Comparison of ENCODE assay signal across 12 cellular contexts in genomic region chr6:37072526-37072925, GRCh38.
DNase-seq lines count a peak whose midpoint lies in the region; ATAC-seq and TF ChIP-seq lines count a peak whose summit lies in the region.
"Had no signal": no experiment of that assay in that cellular context is flagged by ENCODE, and none has a peak within 500 bp of the region (broad histone marks: within the 10 kb centered on the region; RNA-seq: fewer than 3 reads in every experiment).

No MANE protein-coding gene starts in this region.

- peak; percentile 37 for ATAC-seq in naive thymus-derived CD4-positive, alpha-beta T cell

- peaks cover 0 to 11% of the 10 kb centered on the region in 2 donors for H3K4me1 ChIP-seq in naive thymus-derived CD4-positive, alpha-beta T cell (ENCODE audit: control insufficient read depth in 2 of 2, insufficient read depth in 2 of 2, low read length in 2 of 2)

- no peak for TF ChIP-seq CTCF in progenitor cell of endocrine pancreas (IDR thresholded peaks at IDR 0.05; ENCODE audit: unreplicated experiment)

- no peaks in the 10 kb centered on the region for H3K36me3 ChIP-seq in naive thymus-derived CD4-positive, alpha-beta T cell (ENCODE audit: control insufficient read depth in 2 of 3, insufficient read depth in 3 of 3, low read length in 3 of 3)
- H3K36me3 ChIP-seq: brain microvascular endothelial cell, sigmoid colon had no signal

- POLR2A ChIA-PET in naive thymus-derived CD4-positive, alpha-beta T cell (lab: Charles Lee) = no interaction called here

- H3K4me3 ChIP-seq in naive thymus-derived CD4-positive, alpha-beta T cell (ENCODE audit: low read length) = no peak overlapping the region
- H3K4me3 ChIP-seq: sigmoid colon had no signal

- intact Hi-C loops in naive thymus-derived CD4-positive, alpha-beta T cell (cut with micrococcal nuclease) = no loop called here

- peaks cover 15 to 28% (median 19%) of the 10 kb centered on the region in 7 donors for H3K4me1 Mint-ChIP-seq in naive thymus-derived CD4-positive, alpha-beta T cell
- no peaks in the 10 kb centered on the region for H3K4me1 Mint-ChIP-seq in progenitor cell of endocrine pancreas (ENCODE audit: low read depth)

- H3K36me3 Mint-ChIP-seq in naive thymus-derived CD4-positive, alpha-beta T cell = no peaks in the 10 kb centered on the region
- no peaks in the 10 kb centered on the region for H3K36me3 Mint-ChIP-seq in progenitor cell of endocrine pancreas (ENCODE audit: insufficient read depth)

- no peaks in the 10 kb centered on the region for H3K9me3 ChIP-seq in naive thymus-derived CD4-positive, alpha-beta T cell (ENCODE audit: control insufficient read depth in 2 of 3, low read length in 3 of 3)
- H3K9me3 ChIP-seq: sigmoid colon had no signal

- DNase-seq in NCI-H2029 (lab: John Stamatoyannopoulos, UW) (peak; percentile 12), NCI-H2029 treated with DMSO at 0.1 percent for 48 hours (lab: John Stamatoyannopoulos, UW) (no peak), KBM-7 (peak; percentile 49), UCSD-AML1 (lab: John Stamatoyannopoulos, UW; ENCODE audit: unreplicated experiment) (peak; percentile 33), EL (no peak), progenitor cell of endocrine pancreas (ENCODE audit: low spot score, unreplicated experiment) (no peak)
- DNase-seq in naive thymus-derived CD4-positive, alpha-beta T cell = peak in 3 of 9 donors; percentile 10 to 28 (median 12)
- no peak for DNase-seq in activated CD4-positive, alpha-beta T cell treated with anti-CD3 and anti-CD28 coated beads, Interleukin-2, amount 50 U/mL, for 4 hours
- DNase-seq: activated gamma-delta T cell treated with Interleukin-2 at 50 U/mL for 16 hours, brain microvascular endothelial cell, nucleus accumbens, sigmoid colon had no signal

- H3K9me3 Mint-ChIP-seq in naive thymus-derived CD4-positive, alpha-beta T cell = peaks cover 0 to 2% (median 0%) of the 10 kb centered on the region in 11 donors
- H3K9me3 Mint-ChIP-seq in progenitor cell of endocrine pancreas (ENCODE audit: low read depth) = no peaks in the 10 kb centered on the region

- no peak overlapping the region for H3K27ac ChIP-seq in naive thymus-derived CD4-positive, alpha-beta T cell (ENCODE audit: low read depth, low read length)
- H3K27ac ChIP-seq: brain microvascular endothelial cell, sigmoid colon had no signal

- no peaks in the 10 kb centered on the region for H3K27me3 ChIP-seq in naive thymus-derived CD4-positive, alpha-beta T cell (ENCODE audit: control insufficient read depth in 2 of 2, insufficient read depth in 2 of 2, low read length in 2 of 2)
- H3K27me3 ChIP-seq: brain microvascular endothelial cell, sigmoid colon had no signal

- H3K27ac Mint-ChIP-seq in naive thymus-derived CD4-positive, alpha-beta T cell = peak overlapping the region in 5 of 9 donors; percentile 22 to 79 (median 54)
- no peak overlapping the region for H3K27ac Mint-ChIP-seq in progenitor cell of endocrine pancreas

- CTCF ChIA-PET in naive thymus-derived CD4-positive, alpha-beta T cell (lab: Charles Lee) = interaction anchor here (0.7 to 1.0 kb wide), 2 partner anchors 52 to 313 kb away, joined by 3 to 4 read pairs; no protein-coding TSS in a partner anchor

- in situ Hi-C loops in KBM-7 (cut with MboI; ENCODE audit: low pct_unique_long_range_greater_than_20kb, low sequenced_read_pairs) = no loop called here

- H3K4me3 Mint-ChIP-seq in naive thymus-derived CD4-positive, alpha-beta T cell = peak overlapping the region in 1 of 10 donors; percentile 37
- H3K4me3 Mint-ChIP-seq in progenitor cell of endocrine pancreas (ENCODE audit: low read depth) = no peak overlapping the region

- H3K27me3 Mint-ChIP-seq in naive thymus-derived CD4-positive, alpha-beta T cell = no peaks in the 10 kb centered on the region
- H3K27me3 Mint-ChIP-seq in progenitor cell of endocrine pancreas = no peaks in the 10 kb centered on the region

Comparison
In these comparisons a context has a peak if more than half of its experiments do, and no peak if none do; other contexts are left out.
1. DNase-seq: peak in NCI-H2029 (single experiment), KBM-7 (single experiment) and UCSD-AML1 (single experiment); none in NCI-H2029 treated with DMSO at 0.1 percent for 48 hours (single experiment), EL (single experiment), progenitor cell of endocrine pancreas (single experiment) and activated CD4-positive, alpha-beta T cell treated with anti-CD3 and anti-CD28 coated beads, Interleukin-2, amount 50 U/mL, for 4 hours (0 of 2).